In the genomic region with DNA sequence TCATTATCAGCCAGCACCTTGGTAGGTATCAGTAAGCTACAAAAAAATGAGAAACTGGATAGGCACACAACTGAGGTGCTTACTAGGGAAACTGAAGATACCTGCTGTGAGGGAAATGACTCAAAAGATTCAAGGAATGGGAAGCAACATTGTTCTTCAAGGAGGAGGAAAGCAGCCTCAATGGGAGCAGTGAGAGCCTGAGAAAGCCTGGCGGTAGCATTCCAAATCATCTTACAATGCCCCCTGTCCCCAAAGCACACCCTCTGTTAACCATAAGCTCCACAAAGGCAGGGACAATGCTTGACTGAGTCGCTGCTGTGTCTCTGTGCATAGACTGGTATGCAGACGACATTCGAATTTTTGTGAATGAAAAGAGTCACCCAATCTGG, we compare ENCODE assay signal across 26 cellular contexts. TPM values are rescaled to one million over a fixed set of nuclear protein-coding genes. Genes with fewer than 3 reads are reported as not detected.
"Had no signal": no experiment of that assay in that cellular context is flagged by ENCODE, and none has a peak within 500 bp of the region (broad histone marks: within the 10 kb centered on the region; RNA-seq: fewer than 3 reads in every experiment).

No MANE protein-coding gene starts in this region.

- H3K36me3 ChIP-seq: colonic mucosa, esophagus squamous epithelium, left ventricle myocardium inferior, transverse colon had no signal

- H3K4me3 ChIP-seq: colonic mucosa, esophagus squamous epithelium, left ventricle myocardium inferior, skin epidermis, transverse colon had no signal

- H3K4me3 Mint-ChIP-seq: activated B cell treated with CpG ODN at 0.5 μM for 24 hours; activated CD8-positive, alpha-beta T cell treated with anti-CD3 and anti-CD28 coated beads for 36 hours; activated naive CD8-positive, alpha-beta T cell; brain; naive thymus-derived CD8-positive, alpha-beta T cell had no signal

- H3K4me1 Mint-ChIP-seq: activated B cell treated with CpG ODN at 0.5 μM for 24 hours; naive thymus-derived CD8-positive, alpha-beta T cell had no signal

- H3K4me1 ChIP-seq: colonic mucosa, esophagus squamous epithelium, left ventricle myocardium inferior, transverse colon had no signal

- H3K27me3 ChIP-seq: colonic mucosa, transverse colon had no signal

- H3K27ac Mint-ChIP-seq: activated B cell treated with CpG ODN at 0.5 μM for 24 hours; activated CD8-positive, alpha-beta T cell treated with anti-CD3 and anti-CD28 coated beads for 36 hours; activated naive CD8-positive, alpha-beta T cell had no signal

- H3K9me3 ChIP-seq: colonic mucosa, esophagus squamous epithelium, left ventricle myocardium inferior, transverse colon had no signal

- ATAC-seq: activated CD8-positive, alpha-beta T cell treated with anti-CD3 and anti-CD28 coated beads for 36 hours; naive thymus-derived CD8-positive, alpha-beta T cell; right cardiac atrium; stimulated activated naive CD8-positive, alpha-beta T cell treated with anti-CD3 and anti-CD28 coated beads, Interleukin-15, Interleukin-2, amounts not matched to agents 100 U/mL and 50 U/mL, for 24 hours had no signal

- DNase-seq: activated B cell treated with CpG ODN at 0.5 μM for 24 hours; activated CD4-positive, alpha-beta T cell treated with anti-CD3 and anti-CD28 coated beads for 48 hours; activated CD8-positive, alpha-beta T cell treated with anti-CD3 and anti-CD28 coated beads for 36 hours; activated gamma-delta T cell; activated T-cell treated with anti-CD3 and anti-CD28 coated beads, Interleukin-2, amount 50 U/mL, for 48 hours; amygdala; central memory CD4-positive, alpha-beta T cell; colonic mucosa; esophagus squamous epithelium; hippocampal formation; left ventricle myocardium inferior; naive thymus-derived CD8-positive, alpha-beta T cell; nucleus accumbens; right cardiac atrium; stimulated activated CD4-positive, alpha-beta T cell treated with anti-CD3 and anti-CD28 coated beads, Interleukin-15, amount 100 ng/mL, for 24 hours; stimulated activated CD4-positive, alpha-beta T cell treated with anti-CD3 and anti-CD28 coated beads, Interleukin-4, amount 100 ng/mL, for 4 hours; stimulated activated CD8-positive, alpha-beta memory T cell treated with anti-CD3 and anti-CD28 coated beads, Interleukin-4, amount 100 ng/mL, for 48 hours; stimulated activated naive CD8-positive, alpha-beta T cell treated with anti-CD3 and anti-CD28 coated beads, Interleukin-15, Interleukin-2, amounts not matched to agents 100 U/mL and 50 U/mL, for 24 hours; T-helper 2 cell; transverse colon had no signal

- H3K9me3 Mint-ChIP-seq: activated B cell treated with CpG ODN at 0.5 μM for 24 hours; activated CD8-positive, alpha-beta T cell treated with anti-CD3 and anti-CD28 coated beads for 36 hours; brain; naive thymus-derived CD8-positive, alpha-beta T cell had no signal

- H3K27ac ChIP-seq: colonic mucosa, esophagus squamous epithelium, left ventricle myocardium inferior, skin epidermis, transverse colon had no signal

- H3K36me3 Mint-ChIP-seq: activated naive CD8-positive, alpha-beta T cell; brain; naive thymus-derived CD8-positive, alpha-beta T cell had no signal

RNA-seq across cellular contexts. Expression of gene PKHD1, which starts 10.6 kb away (rescaled TPM):
- total RNA-seq: activated B cell treated with CpG ODN at 0.5 μM for 24 hours; activated CD8-positive, alpha-beta T cell treated with anti-CD3 and anti-CD28 coated beads for 36 hours; endothelial cell of umbilical vein; fibroblast of villous mesenchyme; left ventricle myocardium inferior; naive thymus-derived CD8-positive, alpha-beta T cell; posterior vena cava had no signal
- polyA plus RNA-seq: endothelial cell of umbilical vein; naive thymus-derived CD8-positive, alpha-beta T cell had no signal
